ENCODE assay signal across 1 cellular context in the genomic region with DNA sequence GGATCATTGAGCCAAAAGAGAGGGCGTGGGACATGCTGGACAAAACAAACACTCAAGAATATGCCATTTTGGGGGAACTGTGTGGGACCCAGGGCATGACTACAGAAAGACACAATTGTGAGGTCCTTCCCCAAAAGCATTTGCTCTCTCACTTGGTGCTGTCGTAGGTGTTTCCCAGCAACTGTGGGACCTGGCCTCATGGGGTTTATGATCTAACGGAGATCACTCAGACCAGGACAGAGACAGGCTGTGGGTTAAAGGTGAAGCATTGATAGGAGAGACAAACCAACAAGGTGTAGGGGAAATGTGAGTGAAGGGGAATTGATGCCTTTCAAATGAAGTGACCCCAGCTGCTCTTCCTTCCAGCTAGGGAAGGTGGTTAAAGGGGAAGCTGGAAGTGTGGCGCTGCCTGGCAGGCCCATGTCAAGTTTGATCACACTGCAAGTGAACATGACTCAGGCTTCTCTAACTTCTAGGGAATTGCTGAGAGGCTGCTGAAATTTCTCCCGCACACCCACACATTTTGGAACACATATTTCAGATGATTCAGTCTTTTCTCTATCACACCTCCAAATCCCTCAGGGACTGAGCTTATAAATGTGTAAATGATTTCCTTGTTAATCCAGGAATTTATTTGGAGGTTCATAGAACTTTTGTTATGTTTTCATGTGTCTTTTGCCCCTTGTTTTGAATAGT.
TF ChIP-seq lines count a peak whose summit lies in the region.

No MANE protein-coding gene starts in this region.

TF ChIP-seq in HEK293, 187 proteins besides CTCF, POLR2A, EP300 and RAD21 (continued from another document):
- TF ChIP-seq ZNF24 (tag by site-specific recombination; IDR thresholded peaks at IDR 0.05): no peak
TF ChIP-seq in HEK293: peak in this region for 1.
